1 cellular context compared by ENCODE assay signal in the genomic region with DNA sequence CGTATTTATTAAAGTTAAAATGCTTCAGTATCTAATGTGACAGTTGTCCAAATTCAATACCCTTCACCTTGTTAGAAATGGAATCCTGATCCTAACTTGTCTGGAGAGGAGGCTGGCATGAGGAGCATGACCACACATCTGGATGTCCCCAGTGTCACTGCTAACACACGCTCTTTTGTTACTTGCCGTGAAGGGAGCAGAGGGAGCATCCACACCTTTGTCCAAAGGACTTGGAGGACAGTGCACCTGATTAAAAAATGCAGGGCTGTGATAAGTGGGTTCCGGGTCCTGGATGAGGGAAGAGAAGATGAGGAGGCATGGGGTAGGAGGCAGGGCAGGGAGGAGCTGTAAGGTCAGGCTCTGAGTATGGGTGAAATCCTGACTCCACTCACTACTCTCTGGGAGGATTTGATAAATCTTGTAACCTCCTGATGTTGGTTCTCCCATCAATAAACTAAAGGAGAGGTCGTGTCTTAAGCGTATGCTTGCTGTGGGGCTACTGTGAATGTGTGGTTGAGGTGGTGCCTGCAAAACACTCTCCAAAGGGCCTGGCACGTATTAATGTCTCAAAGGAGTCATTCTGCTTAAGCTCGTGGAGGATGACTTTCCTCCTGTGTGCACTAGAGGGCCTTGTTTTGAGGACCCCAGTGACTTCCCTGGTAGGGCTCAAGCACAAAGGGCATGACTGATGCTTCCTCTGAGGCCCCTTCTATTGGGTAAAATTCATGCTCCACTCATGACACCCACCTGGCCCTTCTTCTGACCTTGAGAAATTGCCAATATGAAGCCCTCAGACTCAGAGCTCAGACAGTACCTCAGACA.
TF ChIP-seq lines count a peak whose summit lies in the region.

No MANE protein-coding gene starts in this region.

TF ChIP-seq in HepG2, 621 proteins besides CTCF, POLR2A, EP300 and RAD21 (continued from another document):
- TF ChIP-seq TARDBP (CRISPR knock-in tag; IDR thresholded peaks at IDR 0.05) (no peak), IKZF1 (IDR thresholded peaks at IDR 0.05) (no peak), ZNF44 (CRISPR knock-in tag; IDR thresholded peaks at IDR 0.05) (no peak), ZNF253 (CRISPR knock-in tag; IDR thresholded peaks at IDR 0.05; ENCODE audit: borderline replicate concordance) (no peak), ZNF24 (IDR thresholded peaks at IDR 0.05) (no peak), ZNF225 (CRISPR knock-in tag; IDR thresholded peaks at IDR 0.05) (no peak), ATF7 (IDR thresholded peaks at IDR 0.05) (no peak), ATF7 (CRISPR knock-in tag; IDR thresholded peaks at IDR 0.05) (no peak), NPAS2 (CRISPR knock-in tag; IDR thresholded peaks at IDR 0.05; ENCODE audit: borderline replicate concordance) (no peak)
- TF ChIP-seq, protein P1, sequence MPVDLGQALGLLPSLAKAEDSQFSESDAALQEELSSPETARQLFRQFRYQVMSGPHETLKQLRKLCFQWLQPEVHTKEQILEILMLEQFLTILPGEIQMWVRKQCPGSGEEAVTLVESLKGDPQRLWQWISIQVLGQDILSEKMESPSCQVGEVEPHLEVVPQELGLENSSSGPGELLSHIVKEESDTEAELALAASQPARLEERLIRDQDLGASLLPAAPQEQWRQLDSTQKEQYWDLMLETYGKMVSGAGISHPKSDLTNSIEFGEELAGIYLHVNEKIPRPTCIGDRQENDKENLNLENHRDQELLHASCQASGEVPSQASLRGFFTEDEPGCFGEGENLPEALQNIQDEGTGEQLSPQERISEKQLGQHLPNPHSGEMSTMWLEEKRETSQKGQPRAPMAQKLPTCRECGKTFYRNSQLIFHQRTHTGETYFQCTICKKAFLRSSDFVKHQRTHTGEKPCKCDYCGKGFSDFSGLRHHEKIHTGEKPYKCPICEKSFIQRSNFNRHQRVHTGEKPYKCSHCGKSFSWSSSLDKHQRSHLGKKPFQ (CRISPR knock-in tag; IDR thresholded peaks at IDR 0.05; ENCODE audit: insufficient replicate concordance) = no peak
- TF ChIP-seq, protein P2, sequence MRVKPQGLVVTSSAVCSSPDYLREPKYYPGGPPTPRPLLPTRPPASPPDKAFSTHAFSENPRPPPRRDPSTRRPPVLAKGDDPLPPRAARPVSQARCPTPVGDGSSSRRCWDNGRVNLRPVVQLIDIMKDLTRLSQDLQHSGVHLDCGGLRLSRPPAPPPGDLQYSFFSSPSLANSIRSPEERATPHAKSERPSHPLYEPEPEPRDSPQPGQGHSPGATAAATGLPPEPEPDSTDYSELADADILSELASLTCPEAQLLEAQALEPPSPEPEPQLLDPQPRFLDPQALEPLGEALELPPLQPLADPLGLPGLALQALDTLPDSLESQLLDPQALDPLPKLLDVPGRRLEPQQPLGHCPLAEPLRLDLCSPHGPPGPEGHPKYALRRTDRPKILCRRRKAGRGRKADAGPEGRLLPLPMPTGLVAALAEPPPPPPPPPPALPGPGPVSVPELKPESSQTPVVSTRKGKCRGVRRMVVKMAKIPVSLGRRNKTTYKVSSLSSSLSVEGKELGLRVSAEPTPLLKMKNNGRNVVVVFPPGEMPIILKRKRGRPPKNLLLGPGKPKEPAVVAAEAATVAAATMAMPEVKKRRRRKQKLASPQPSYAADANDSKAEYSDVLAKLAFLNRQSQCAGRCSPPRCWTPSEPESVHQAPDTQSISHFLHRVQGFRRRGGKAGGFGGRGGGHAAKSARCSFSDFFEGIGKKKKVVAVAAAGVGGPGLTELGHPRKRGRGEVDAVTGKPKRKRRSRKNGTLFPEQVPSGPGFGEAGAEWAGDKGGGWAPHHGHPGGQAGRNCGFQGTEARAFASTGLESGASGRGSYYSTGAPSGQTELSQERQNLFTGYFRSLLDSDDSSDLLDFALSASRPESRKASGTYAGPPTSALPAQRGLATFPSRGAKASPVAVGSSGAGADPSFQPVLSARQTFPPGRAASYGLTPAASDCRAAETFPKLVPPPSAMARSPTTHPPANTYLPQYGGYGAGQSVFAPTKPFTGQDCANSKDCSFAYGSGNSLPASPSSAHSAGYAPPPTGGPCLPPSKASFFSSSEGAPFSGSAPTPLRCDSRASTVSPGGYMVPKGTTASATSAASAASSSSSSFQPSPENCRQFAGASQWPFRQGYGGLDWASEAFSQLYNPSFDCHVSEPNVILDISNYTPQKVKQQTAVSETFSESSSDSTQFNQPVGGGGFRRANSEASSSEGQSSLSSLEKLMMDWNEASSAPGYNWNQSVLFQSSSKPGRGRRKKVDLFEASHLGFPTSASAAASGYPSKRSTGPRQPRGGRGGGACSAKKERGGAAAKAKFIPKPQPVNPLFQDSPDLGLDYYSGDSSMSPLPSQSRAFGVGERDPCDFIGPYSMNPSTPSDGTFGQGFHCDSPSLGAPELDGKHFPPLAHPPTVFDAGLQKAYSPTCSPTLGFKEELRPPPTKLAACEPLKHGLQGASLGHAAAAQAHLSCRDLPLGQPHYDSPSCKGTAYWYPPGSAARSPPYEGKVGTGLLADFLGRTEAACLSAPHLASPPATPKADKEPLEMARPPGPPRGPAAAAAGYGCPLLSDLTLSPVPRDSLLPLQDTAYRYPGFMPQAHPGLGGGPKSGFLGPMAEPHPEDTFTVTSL (CRISPR knock-in tag; IDR thresholded peaks at IDR 0.05; ENCODE audit: borderline replicate concordance) = no peak
- TF ChIP-seq, protein P3, sequence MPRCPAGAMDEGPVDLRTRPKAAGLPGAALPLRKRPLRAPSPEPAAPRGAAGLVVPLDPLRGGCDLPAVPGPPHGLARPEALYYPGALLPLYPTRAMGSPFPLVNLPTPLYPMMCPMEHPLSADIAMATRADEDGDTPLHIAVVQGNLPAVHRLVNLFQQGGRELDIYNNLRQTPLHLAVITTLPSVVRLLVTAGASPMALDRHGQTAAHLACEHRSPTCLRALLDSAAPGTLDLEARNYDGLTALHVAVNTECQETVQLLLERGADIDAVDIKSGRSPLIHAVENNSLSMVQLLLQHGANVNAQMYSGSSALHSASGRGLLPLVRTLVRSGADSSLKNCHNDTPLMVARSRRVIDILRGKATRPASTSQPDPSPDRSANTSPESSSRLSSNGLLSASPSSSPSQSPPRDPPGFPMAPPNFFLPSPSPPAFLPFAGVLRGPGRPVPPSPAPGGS (CRISPR knock-in tag; IDR thresholded peaks at IDR 0.05) = no peak
